In genomic region chr16:85612801-85613608, GRCh38 we compare ENCODE assay signal across 8 cellular contexts. TPM values are rescaled to one million over a fixed set of nuclear protein-coding genes. Genes with fewer than 3 reads are reported as not detected.
A peak's percentile ranks its signal among the peaks of the same experiment; 100 is the strongest.
DNase-seq lines count a peak whose midpoint lies in the region; ATAC-seq and TF ChIP-seq lines count a peak whose summit lies in the region.

GSE1 (plus strand) TSS chr16:85613322; CDS start chr16:85613392, 70 bp downstream.

- no peak for TF ChIP-seq EP300 in sigmoid colon (IDR thresholded peaks at IDR 0.05)

- no peak within 1 kb of the TSS for H2AFZ ChIP-seq in hepatocyte

- WGBS in hepatocyte (ENCODE audit: low lambda C conversion rate, missing lambda C conversion rate): 2% methylated on average over 70 of the region's 81 CpGs
- WGBS in sigmoid colon, 2 donors: 0 to 1% methylated on average over 81 of the region's 81 CpGs

- ATAC-seq in HG02678 (IDR thresholded peaks at IDR 0.05; ENCODE audit: unreplicated experiment) (peak; percentile 45), T-cell (replicated peaks in 1 of 4) (peak; percentile 26 to 41 (median 32))

- H3K79me2 ChIP-seq in hepatocyte: peaks cover 68% of the 10 kb centered on the region

- H3K36me3 ChIP-seq in hepatocyte (replicated peaks; ENCODE audit: insufficient read depth, low read depth) (no peaks in the 10 kb centered on the region), sigmoid colon (no peaks in the 10 kb centered on the region)

- peak within 1 kb of the TSS; percentile 84 for H3K4me3 ChIP-seq in hepatocyte
- H3K4me3 ChIP-seq in sigmoid colon: peak within 1 kb of the TSS; percentile 51 to 71 (median 68)

- H3K27ac ChIP-seq in hepatocyte (peak within 1 kb of the TSS; percentile 99), sigmoid colon (peak within 1 kb of the TSS; percentile 93 to 97 (median 95))

- in situ Hi-C loops in GM13976 (cut with MboI; ENCODE audit: low sequenced_read_pairs, unreplicated experiment): no loop called here

- DNase-seq in GM13976 (ENCODE audit: low spot score) (peak; percentile 95), NCI-H1417 (lab: John Stamatoyannopoulos, UW) (peak; percentile 86 to 94 (median 91)), T-cell (peak in 33 of 34 experiments; percentile 24 to 64 (median 47)), astrocyte of the hippocampus (ENCODE audit: low read depth, low spot score) (peak; percentile 95), hepatocyte (ENCODE audit: low spot score) (peak; percentile 97), sigmoid colon (peak; percentile 96), NK-92 (lab: John Stamatoyannopoulos, UW; ENCODE audit: unreplicated experiment) (no peak)

- CTCF ChIA-PET in T-cell (lab: Charles Lee): interaction anchor here (0.6 to 2.4 kb wide), 3 partner anchors 50 to 245 kb away, joined by 3 to 7 read pairs (median 3); no protein-coding TSS in a partner anchor

- peaks cover 35 to 57% (median 44%) of the 10 kb centered on the region in 3 donors for H3K4me1 Mint-ChIP-seq in T-cell

- no peaks in the 10 kb centered on the region for H3K9me3 Mint-ChIP-seq in T-cell

- H3K4me1 ChIP-seq in hepatocyte (ENCODE audit: insufficient read depth) (peaks cover 62% of the 10 kb centered on the region), sigmoid colon (peaks cover 0 to 91% (median 81%) of the 10 kb centered on the region in 4 donors)

- no peaks in the 10 kb centered on the region for H3K27me3 ChIP-seq in hepatocyte
- H3K27me3 ChIP-seq in sigmoid colon: no peaks in the 10 kb centered on the region

- H3K9me2 ChIP-seq in hepatocyte (replicated peaks; ENCODE audit: insufficient read depth): no peaks in the 10 kb centered on the region

- H3K27me3 Mint-ChIP-seq in T-cell: peaks cover 0 to 5% of the 10 kb centered on the region in 2 donors

- peaks cover 3% of the 10 kb centered on the region for H3K36me3 Mint-ChIP-seq in T-cell

- H3K27ac Mint-ChIP-seq in T-cell: peak within 1 kb of the TSS in 1 of 2 donors; percentile 16

- POLR2A ChIA-PET in T-cell (lab: Charles Lee): interaction anchor here in 1 of 2 donors (0.6 to 0.7 kb wide), 2 partner anchors 53 to 157 kb away, joined by 3 read pairs; no protein-coding TSS in a partner anchor

- intact Hi-C loops in sigmoid colon (cut with DNase I): loop anchor here (5.0 to 10.0 kb wide), 2 partner anchors 151 to 308 kb away; no protein-coding TSS in a partner anchor

- no peak for TF ChIP-seq CTCF in GM13976 (IDR thresholded peaks at IDR 0.05; ENCODE audit: borderline replicate concordance, control extremely low read depth, extremely low read depth, insufficient read depth, missing control alignments)
- no peak for TF ChIP-seq CTCF in hepatocyte (IDR thresholded peaks at IDR 0.05; ENCODE audit: poor library complexity)
- TF ChIP-seq CTCF in sigmoid colon (IDR thresholded peaks at IDR 0.05): no peak

- TF ChIP-seq POLR2A in sigmoid colon (IDR thresholded peaks at IDR 0.05): peak in 1 of 2 donors; percentile 80

- peak within 1 kb of the TSS; percentile 100 for H3K4me2 ChIP-seq in hepatocyte

- H3K9me3 ChIP-seq in hepatocyte (ENCODE audit: low read depth): no peaks in the 10 kb centered on the region
- no peaks in the 10 kb centered on the region for H3K9me3 ChIP-seq in sigmoid colon

- peaks cover 62% of the 10 kb centered on the region for H4K20me1 ChIP-seq in hepatocyte (ENCODE audit: insufficient read depth, poor library complexity, severe bottlenecking)

- peak within 1 kb of the TSS; percentile 66 to 78 (median 72) for H3K4me3 Mint-ChIP-seq in T-cell

RNA-seq across cellular contexts. Expression of gene GSE1, which starts in this region (rescaled TPM):
- total RNA-seq in T-cell (10 to 100 TPM; 29.1 to 61.7 (median 37.4) TPM), hepatocyte (32.8 and 43.5 TPM in 2 replicates), sigmoid colon (10 to 100 TPM; 30.8 to 76.7 (median 47.3) TPM)
- polyA plus RNA-seq in hepatocyte (27.9 and 33.1 TPM in 2 replicates), sigmoid colon (10 to 100 TPM; 12.0 to 49.5 (median 19.4) TPM)
